ENCODE assay signal across 1 cellular context in the genomic region with DNA sequence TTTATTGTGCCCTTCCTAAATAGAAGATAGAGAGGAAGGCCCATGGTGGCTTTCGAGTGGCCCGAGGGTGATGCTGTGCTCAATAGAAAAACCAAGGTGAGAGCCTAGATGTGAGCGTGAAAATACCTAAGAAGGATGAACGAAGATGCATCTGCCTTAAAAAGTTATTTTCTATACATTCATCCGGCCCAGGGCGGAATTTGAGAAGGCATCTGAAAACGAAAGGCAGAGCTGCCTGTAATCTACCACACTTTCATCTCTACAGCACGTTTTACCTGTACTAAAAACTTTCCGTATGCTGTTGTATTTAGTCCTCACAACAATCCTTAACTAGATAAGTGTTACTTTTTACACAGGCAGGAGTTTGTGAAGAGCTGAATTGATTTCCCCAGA.
TF ChIP-seq lines count a peak whose summit lies in the region.

No MANE protein-coding gene starts in this region.

TF ChIP-seq in GM23338, 12 proteins besides CTCF, POLR2A, EP300 and RAD21 (continued from another document):
- TF ChIP-seq, protein P1, sequence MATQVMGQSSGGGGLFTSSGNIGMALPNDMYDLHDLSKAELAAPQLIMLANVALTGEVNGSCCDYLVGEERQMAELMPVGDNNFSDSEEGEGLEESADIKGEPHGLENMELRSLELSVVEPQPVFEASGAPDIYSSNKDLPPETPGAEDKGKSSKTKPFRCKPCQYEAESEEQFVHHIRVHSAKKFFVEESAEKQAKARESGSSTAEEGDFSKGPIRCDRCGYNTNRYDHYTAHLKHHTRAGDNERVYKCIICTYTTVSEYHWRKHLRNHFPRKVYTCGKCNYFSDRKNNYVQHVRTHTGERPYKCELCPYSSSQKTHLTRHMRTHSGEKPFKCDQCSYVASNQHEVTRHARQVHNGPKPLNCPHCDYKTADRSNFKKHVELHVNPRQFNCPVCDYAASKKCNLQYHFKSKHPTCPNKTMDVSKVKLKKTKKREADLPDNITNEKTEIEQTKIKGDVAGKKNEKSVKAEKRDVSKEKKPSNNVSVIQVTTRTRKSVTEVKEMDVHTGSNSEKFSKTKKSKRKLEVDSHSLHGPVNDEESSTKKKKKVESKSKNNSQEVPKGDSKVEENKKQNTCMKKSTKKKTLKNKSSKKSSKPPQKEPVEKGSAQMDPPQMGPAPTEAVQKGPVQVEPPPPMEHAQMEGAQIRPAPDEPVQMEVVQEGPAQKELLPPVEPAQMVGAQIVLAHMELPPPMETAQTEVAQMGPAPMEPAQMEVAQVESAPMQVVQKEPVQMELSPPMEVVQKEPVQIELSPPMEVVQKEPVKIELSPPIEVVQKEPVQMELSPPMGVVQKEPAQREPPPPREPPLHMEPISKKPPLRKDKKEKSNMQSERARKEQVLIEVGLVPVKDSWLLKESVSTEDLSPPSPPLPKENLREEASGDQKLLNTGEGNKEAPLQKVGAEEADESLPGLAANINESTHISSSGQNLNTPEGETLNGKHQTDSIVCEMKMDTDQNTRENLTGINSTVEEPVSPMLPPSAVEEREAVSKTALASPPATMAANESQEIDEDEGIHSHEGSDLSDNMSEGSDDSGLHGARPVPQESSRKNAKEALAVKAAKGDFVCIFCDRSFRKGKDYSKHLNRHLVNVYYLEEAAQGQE (IDR thresholded peaks at IDR 0.05; ENCODE audit: unreplicated experiment): no peak
- TF ChIP-seq CREB1 (CRISPR knock-in tag; IDR thresholded peaks at IDR 0.05; ENCODE audit: low read depth): no peak
- TF ChIP-seq POLR2AphosphoS5 (IDR thresholded peaks at IDR 0.05; ENCODE audit: low read depth): no peak
- TF ChIP-seq, protein P2, sequence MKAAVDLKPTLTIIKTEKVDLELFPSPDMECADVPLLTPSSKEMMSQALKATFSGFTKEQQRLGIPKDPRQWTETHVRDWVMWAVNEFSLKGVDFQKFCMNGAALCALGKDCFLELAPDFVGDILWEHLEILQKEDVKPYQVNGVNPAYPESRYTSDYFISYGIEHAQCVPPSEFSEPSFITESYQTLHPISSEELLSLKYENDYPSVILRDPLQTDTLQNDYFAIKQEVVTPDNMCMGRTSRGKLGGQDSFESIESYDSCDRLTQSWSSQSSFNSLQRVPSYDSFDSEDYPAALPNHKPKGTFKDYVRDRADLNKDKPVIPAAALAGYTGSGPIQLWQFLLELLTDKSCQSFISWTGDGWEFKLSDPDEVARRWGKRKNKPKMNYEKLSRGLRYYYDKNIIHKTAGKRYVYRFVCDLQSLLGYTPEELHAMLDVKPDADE (IDR thresholded peaks at IDR 0.05): no peak
- TF ChIP-seq JUNB (IDR thresholded peaks at IDR 0.05; ENCODE audit: unreplicated experiment): no peak
- TF ChIP-seq ZNF331 (CRISPR knock-in tag; IDR thresholded peaks at IDR 0.05; ENCODE audit: low read depth): no peak
- no peak for TF ChIP-seq NANOG (IDR thresholded peaks at IDR 0.05; ENCODE audit: borderline replicate concordance)
